ENCODE assay signal across 9 cellular contexts in genomic region chr3:15520185-15520584, GRCh38. TPM values are rescaled to one million over a fixed set of nuclear protein-coding genes. Genes with fewer than 3 reads are reported as not detected.
DNase-seq lines count a peak whose midpoint lies in the region; ATAC-seq and TF ChIP-seq lines count a peak whose summit lies in the region.
"Had no signal": no experiment of that assay in that cellular context is flagged by ENCODE, and none has a peak within 500 bp of the region (broad histone marks: within the 10 kb centered on the region; RNA-seq: fewer than 3 reads in every experiment).

No MANE protein-coding gene starts in this region.

- CTCF ChIA-PET in T-cell (lab: Charles Lee) = interaction anchor here in 1 of 2 donors (1.0 kb wide), 1 partner anchor 11 kb away, joined by 3 read pairs; no protein-coding TSS in a partner anchor

- H3K4me3 Mint-ChIP-seq in activated T-cell treated with anti-CD3 and anti-CD28 coated beads, Interleukin-2, amount 50 U/mL, for 24 hours = no peak overlapping the region
- H3K4me3 Mint-ChIP-seq in T-cell = peak overlapping the region in 2 of 3 donors; percentile 31 to 80

- no peaks in the 10 kb centered on the region for H3K4me1 ChIP-seq in foreskin keratinocyte

- POLR2A ChIA-PET in T-cell (lab: Charles Lee) = no interaction called here

- peaks cover 12% of the 10 kb centered on the region for H3K27me3 ChIP-seq in foreskin keratinocyte
- H3K27me3 ChIP-seq: transverse colon had no signal

- H3K27ac Mint-ChIP-seq in activated T-cell treated with anti-CD3 and anti-CD28 coated beads, Interleukin-2, amount 50 U/mL, for 24 hours = no peak overlapping the region
- peak overlapping the region; percentile 15 to 22 for H3K27ac Mint-ChIP-seq in T-cell

- peaks cover 24% of the 10 kb centered on the region for H3K4me1 Mint-ChIP-seq in activated T-cell treated with anti-CD3 and anti-CD28 coated beads, Interleukin-2, amount 50 U/mL, for 24 hours (ENCODE audit: low read depth)
- H3K4me1 Mint-ChIP-seq in T-cell = peaks cover 6 to 31% (median 12%) of the 10 kb centered on the region in 3 donors

- no peaks in the 10 kb centered on the region for H3K36me3 Mint-ChIP-seq in activated T-cell treated with anti-CD3 and anti-CD28 coated beads, Interleukin-2, amount 50 U/mL, for 24 hours (ENCODE audit: low read depth)
- H3K36me3 Mint-ChIP-seq in T-cell = no peaks in the 10 kb centered on the region

- H3K9me3 Mint-ChIP-seq in activated T-cell treated with anti-CD3 and anti-CD28 coated beads, Interleukin-2, amount 50 U/mL, for 24 hours = no peaks in the 10 kb centered on the region
- no peaks in the 10 kb centered on the region for H3K9me3 Mint-ChIP-seq in T-cell

- ATAC-seq in T-cell (replicated peaks in 1 of 4) (peak in 1 of 4 experiments; percentile 23), foreskin keratinocyte (peak; percentile 58), HG03196 (IDR thresholded peaks at IDR 0.05; ENCODE audit: unreplicated experiment) (no peak)

- no peak for TF ChIP-seq CTCF in foreskin keratinocyte (conservative IDR thresholded peaks at IDR 0.05)

- peaks cover 6% of the 10 kb centered on the region for H3K27me3 Mint-ChIP-seq in activated T-cell treated with anti-CD3 and anti-CD28 coated beads, Interleukin-2, amount 50 U/mL, for 24 hours
- H3K27me3 Mint-ChIP-seq in T-cell = peaks cover 0 to 4% of the 10 kb centered on the region in 2 donors

- H3K27ac ChIP-seq in foreskin keratinocyte = no peak overlapping the region
- H3K27ac ChIP-seq: transverse colon had no signal

- DNase-seq in activated T-cell treated with anti-CD3 and anti-CD28 coated beads for 4 hours (peak; percentile 2), T-cell (peak in 13 of 34 experiments; percentile 2 to 21 (median 9)), foreskin keratinocyte (no peak), NCI-H1417 (lab: John Stamatoyannopoulos, UW) (no peak)
- DNase-seq in activated T-cell treated with anti-CD3 and anti-CD28 coated beads, Interleukin-2, amount 50 U/mL, for 24 hours = no peak
- peak; percentile 16 for DNase-seq in stimulated activated CD8-positive, alpha-beta memory T cell treated with anti-CD3 and anti-CD28 coated beads, Interleukin-12 subunit alpha, Interleukin-12 subunit beta, amount 100 ng/mL, for 4 hours (ENCODE audit: low read depth)
- no peak for DNase-seq in central memory CD4-positive, alpha-beta T cell
- DNase-seq: transverse colon had no signal

RNA-seq across cellular contexts. Expression of gene COLQ, which starts 1.3 kb away (rescaled TPM):
- total RNA-seq in T-cell (10 to 100 TPM in 2 of 5 donors, 1 to 10 TPM in 3; 5.1 to 11.4 (median 7.2) TPM), foreskin keratinocyte (0.07 and 0.41 TPM in 2 replicates)
- 0.11 and 0.19 TPM in 2 replicates for polyA plus RNA-seq in foreskin keratinocyte

Comparison
In these comparisons a context has a peak if more than half of its experiments do, and no peak if none do; other contexts are left out.
1. DNase-seq: peak in activated T-cell treated with anti-CD3 and anti-CD28 coated beads for 4 hours (single experiment) and stimulated activated CD8-positive, alpha-beta memory T cell treated with anti-CD3 and anti-CD28 coated beads, Interleukin-12 subunit alpha, Interleukin-12 subunit beta, amount 100 ng/mL, for 4 hours (single experiment); none in activated T-cell treated with anti-CD3 and anti-CD28 coated beads, Interleukin-2, amount 50 U/mL, for 24 hours (single experiment), foreskin keratinocyte (0 of 2), NCI-H1417 (0 of 3) and central memory CD4-positive, alpha-beta T cell (single experiment).